ENCODE assay signal across 19 cellular contexts in genomic region chr1:205434738-205435137, GRCh38. TPM values are rescaled to one million over a fixed set of nuclear protein-coding genes. Genes with fewer than 3 reads are reported as not detected.
DNase-seq lines count a peak whose midpoint lies in the region; ATAC-seq lines count a peak whose summit lies in the region.
"Had no signal": no experiment of that assay in that cellular context is flagged by ENCODE, and none has a peak within 500 bp of the region (broad histone marks: within the 10 kb centered on the region; RNA-seq: fewer than 3 reads in every experiment).

No MANE protein-coding gene starts in this region.

- ATAC-seq in left colon: peak; percentile 73
- ATAC-seq: activated CD8-positive, alpha-beta T cell treated with anti-CD3 and anti-CD28 coated beads for 36 hours; left lung had no signal

- DNase-seq in DMS153 treated with DMSO at 0.1 percent for 48 hours (lab: John Stamatoyannopoulos, UW; ENCODE audit: unreplicated experiment): peak; percentile 73
- peak; percentile 77 for DNase-seq in NCI-H1417 treated with DMSO at 0.1 percent for 48 hours (lab: John Stamatoyannopoulos, UW)
- peak; percentile 90 for DNase-seq in NCI-H82 (lab: John Stamatoyannopoulos, UW)
- DNase-seq in left colon: no peak
- DNase-seq in stimulated activated CD4-positive, alpha-beta T cell treated with anti-CD3 and anti-CD28 coated beads, Interleukin-1b, Interleukin-23, amount 100 ng/mL, for 48 hours: no peak
- no peak for DNase-seq in posterior vena cava (ENCODE audit: low spot score)
- DNase-seq in retina: no peak
- DNase-seq: activated CD4-positive, CD25-positive, alpha-beta regulatory T cell; activated CD8-positive, alpha-beta T cell treated with anti-CD3 and anti-CD28 coated beads for 36 hours; activated naive CD4-positive, alpha-beta T cell treated with anti-CD3 and anti-CD28 coated beads, Interleukin-2, amount 50 U/mL, for 16 hours; activated T-cell treated with anti-CD3 and anti-CD28 coated beads, Interleukin-2, amount 50 U/mL, for 24 hours; CD4-positive, alpha-beta memory T cell; endodermal cell; left lung; NCI-H526 had no signal

- intact Hi-C loops in left colon (cut with DNase I, micrococcal nuclease): no loop called here
- intact Hi-C loops in posterior vena cava (cut with DNase I): loop anchor here in 1 of 2 donors (10.0 kb wide), 1 partner anchor 80 kb away; the partner anchor contains the start of gene KLHDC8A

RNA-seq across cellular contexts. Expression of gene LEMD1, which starts 12.9 kb away (rescaled TPM):
- 1 to 10 TPM in 1 of 2 donors, not detected in 1; 1.1 TPM for total RNA-seq in left colon
- total RNA-seq in posterior vena cava: not detected
- total RNA-seq: chondrocyte, fibroblast of lung had no signal

RNA-seq across cellular contexts. Expression of gene BLACAT1, which starts 21.1 kb away (rescaled TPM):
- under 1 TPM; 0.14 to 0.34 TPM for total RNA-seq in left colon
- not detected for total RNA-seq in posterior vena cava
- total RNA-seq: chondrocyte, fibroblast of lung, mononuclear cell, suprapubic skin had no signal

Comparison
In these comparisons a context has a peak if more than half of its experiments do, and no peak if none do; other contexts are left out.
1. DNase-seq: peak in DMS153 treated with DMSO at 0.1 percent for 48 hours (single experiment), NCI-H1417 treated with DMSO at 0.1 percent for 48 hours (single experiment) and NCI-H82 (single experiment); none in left colon (0 of 2), stimulated activated CD4-positive, alpha-beta T cell treated with anti-CD3 and anti-CD28 coated beads, Interleukin-1b, Interleukin-23, amount 100 ng/mL, for 48 hours (single experiment), posterior vena cava (single experiment) and retina (single experiment).